In genomic region chr11:76329084-76329648, GRCh38 we compare ENCODE assay signal across 15 cellular contexts. TPM values are rescaled to one million over a fixed set of nuclear protein-coding genes. Genes with fewer than 3 reads are reported as not detected.
A peak's percentile ranks its signal among the peaks of the same experiment; 100 is the strongest.
DNase-seq lines count a peak whose midpoint lies in the region; ATAC-seq and TF ChIP-seq lines count a peak whose summit lies in the region.
"Had no signal": no experiment of that assay in that cellular context is flagged by ENCODE, and none has a peak within 500 bp of the region (broad histone marks: within the 10 kb centered on the region; RNA-seq: fewer than 3 reads in every experiment).

No MANE protein-coding gene starts in this region.

- H3K79me2 ChIP-seq in mammary epithelial cell (ENCODE audit: insufficient read depth, low read length): no peaks in the 10 kb centered on the region

- intact Hi-C loops in Panc1 (cut with micrococcal nuclease; ENCODE audit: unreplicated experiment): no loop called here
- intact Hi-C loops in mammary epithelial cell (cut with micrococcal nuclease): no loop called here

- no peaks in the 10 kb centered on the region for H3K36me3 ChIP-seq in Panc1 (ENCODE audit: control insufficient read depth, insufficient read depth, low read length)
- no peaks in the 10 kb centered on the region for H3K36me3 ChIP-seq in mesodermal cell (ENCODE audit: control insufficient read depth, insufficient read depth, low read length)
- no peaks in the 10 kb centered on the region for H3K36me3 ChIP-seq in mammary epithelial cell (ENCODE audit: insufficient read depth, low read length)
- H3K36me3 ChIP-seq: breast epithelium, HAP-1 had no signal

- no peaks in the 10 kb centered on the region for H3K27me3 ChIP-seq in Panc1 (ENCODE audit: control insufficient read depth, insufficient read depth, low read length)
- H3K27me3 ChIP-seq in mammary epithelial cell (ENCODE audit: insufficient read depth, low read length): peaks cover 3% of the 10 kb centered on the region
- H3K27me3 ChIP-seq: breast epithelium had no signal

- peak; percentile 30 for DNase-seq in A172 (ENCODE audit: low spot score)
- no peak for DNase-seq in Panc1 (ENCODE audit: low read depth, low spot score)
- DNase-seq in fibroblast of villous mesenchyme (ENCODE audit: low read depth): peak; percentile 81
- DNase-seq in T-helper 9 cell: no peak
- no peak for DNase-seq in COR-L47 (lab: John Stamatoyannopoulos, UW)
- DNase-seq in mammary epithelial cell: no peak
- DNase-seq: activated CD8-positive, alpha-beta T cell treated with anti-CD3 and anti-CD28 coated beads, Interleukin-2, amount 10 ng/mL, durations not matched to agents 7 days and 5 days; Calu3; NCI-H2081 treated with DMSO at 0.1 percent for 48 hours; substantia nigra had no signal

- in situ Hi-C loops in Panc1 (cut with HindIII; ENCODE audit: low pct_unique_long_range_greater_than_20kb, low sequenced_read_pairs) (no loop called here), mammary epithelial cell (cut with MboI; ENCODE audit: low sequenced_read_pairs in 2 of 2) (loop anchor here in 1 of 2 donors (25.0 kb wide), 1 partner anchor 417 kb away; no protein-coding TSS in a partner anchor)

- dilution Hi-C loops in mammary epithelial cell (cut with HindIII; ENCODE audit: low sequenced_read_pairs): loop anchor here (5.0 kb wide), 1 partner anchor 57 kb away; no protein-coding TSS in a partner anchor

- no peak overlapping the region for H2AFZ ChIP-seq in mammary epithelial cell (ENCODE audit: low read depth, low read length)

- H3K9me3 ChIP-seq in Panc1 (ENCODE audit: control insufficient read depth, insufficient read depth, low read depth, low read length) (no peaks in the 10 kb centered on the region), mesodermal cell (ENCODE audit: control insufficient read depth, low read length) (peaks cover 2% of the 10 kb centered on the region), mammary epithelial cell (replicated peaks; ENCODE audit: insufficient read depth, low read length) (no peaks in the 10 kb centered on the region)
- H3K9me3 ChIP-seq: breast epithelium had no signal

- H3K9ac ChIP-seq in mammary epithelial cell (ENCODE audit: insufficient read depth, low read length): no peak overlapping the region

- no peak overlapping the region for H3K27ac ChIP-seq in Panc1 (ENCODE audit: low read length)
- H3K27ac ChIP-seq in mesodermal cell (ENCODE audit: low read depth, low read length, severe bottlenecking): peak overlapping the region; percentile 11
- no peak overlapping the region for H3K27ac ChIP-seq in mammary epithelial cell (ENCODE audit: insufficient read depth, low read depth, low read length)
- H3K27ac ChIP-seq: breast epithelium, HL-60 had no signal

- 0 out of 2 replicates have a peak, but pooled peaks have one; percentile 28 for ATAC-seq in Panc1
- ATAC-seq in HG03280 (IDR thresholded peaks at IDR 0.05; ENCODE audit: unreplicated experiment): no peak
- ATAC-seq: activated CD8-positive, alpha-beta T cell treated with anti-CD3 and anti-CD28 coated beads, Interleukin-2, amount 10 ng/mL, durations not matched to agents 7 days and 5 days had no signal

- TF ChIP-seq CTCF in Panc1 (IDR thresholded peaks at IDR 0.05) (no peak), fibroblast of villous mesenchyme (IDR thresholded peaks at IDR 0.05; ENCODE audit: insufficient read depth, low read depth, low read length) (no peak), mammary epithelial cell (conservative IDR thresholded peaks at IDR 0.05 in 1 of 2, IDR thresholded peaks at IDR 0.05 in 1 of 2; ENCODE audit: extremely low read depth in 1 of 2, insufficient read depth in 1 of 2, low read depth in 1 of 2, low read length in 2 of 2) (no peak)

- no peaks in the 10 kb centered on the region for H3K4me1 ChIP-seq in Panc1 (ENCODE audit: control insufficient read depth, insufficient read depth, low read length)
- H3K4me1 ChIP-seq in mesodermal cell (ENCODE audit: control insufficient read depth, insufficient read depth, low read length, poor library complexity, severe bottlenecking): peaks cover 28% of the 10 kb centered on the region
- no peaks in the 10 kb centered on the region for H3K4me1 ChIP-seq in mammary epithelial cell (ENCODE audit: insufficient read depth, low read length)
- H3K4me1 ChIP-seq: breast epithelium had no signal

- no peak overlapping the region for H3K4me2 ChIP-seq in mammary epithelial cell (ENCODE audit: insufficient read depth, low read depth, low read length)

- H3K4me3 ChIP-seq in Panc1 (ENCODE audit: low read depth in 2 of 2, low read length in 2 of 2): no peak overlapping the region
- no peak overlapping the region for H3K4me3 ChIP-seq in fibroblast of villous mesenchyme (ENCODE audit: low read depth, low read length)
- H3K4me3 ChIP-seq in mesodermal cell (ENCODE audit: extremely low read depth, insufficient read depth, low read length, poor library complexity, severe bottlenecking): no peak overlapping the region
- H3K4me3 ChIP-seq in mammary epithelial cell (replicated peaks in 1 of 3; ENCODE audit: insufficient read depth in 1 of 3, low read depth in 2 of 3, low read length in 3 of 3): no peak overlapping the region
- H3K4me3 ChIP-seq: breast epithelium, HAP-1 had no signal

- POLR2A ChIA-PET in Panc1 (lab: Charles Lee): no interaction called here

- BruUV-seq in Panc1 (replicated peaks; lab: Mats Ljungman, UMichigan) (no TSS peak), mammary epithelial cell (replicated peaks; lab: Mats Ljungman, UMichigan) (no TSS peak)

- peaks cover 2% of the 10 kb centered on the region for H4K20me1 ChIP-seq in mammary epithelial cell (ENCODE audit: insufficient read depth, low read length)

- WGBS in mesodermal cell (ENCODE audit: insufficient coverage in 2 of 2), 2 experiments: 17 to 57% methylated on average over 6 of the region's 8 CpGs
- 73% methylated on average over 7 of the region's 8 CpGs for WGBS in mammary epithelial cell (ENCODE audit: low coverage, missing lambda C conversion rate)

- CTCF ChIA-PET in Panc1 (lab: Charles Lee): no interaction called here
- CTCF ChIA-PET in mammary epithelial cell (lab: Charles Lee; ENCODE audit: low non-redundant PET): no interaction called here

RNA-seq across cellular contexts. Expression of gene THAP12, which starts 51.8 kb away (rescaled TPM):
- 61.8 and 94.8 TPM in 2 replicates for total RNA-seq in A172 (2014; rRNA removed; shearing (Covaris generic))
- total RNA-seq in Panc1 (2021; ENCODE audit: unreplicated experiment) (57.3 TPM), fibroblast of villous mesenchyme (44.5 and 47.1 TPM in 2 replicates), mammary epithelial cell (10 to 100 TPM; 36.0 to 37.7 TPM)
- 20.7 TPM for polyA plus RNA-seq in Panc1 (2012; ENCODE audit: insufficient read length)
- polyA plus RNA-seq in mesodermal cell (2013, experiment 1 of 2): 42.1 TPM
- 50.6 TPM for polyA plus RNA-seq in mesodermal cell (2013, experiment 2 of 2)
- 21.0 TPM for polyA plus RNA-seq in mammary epithelial cell
- 19.9 TPM for polyA minus RNA-seq in mammary epithelial cell

RNA-seq across cellular contexts. Expression of gene GVQW3, which starts 52.0 kb away (rescaled TPM):
- total RNA-seq in A172 (2014; rRNA removed; shearing (Covaris generic)): 1.1 and 2.1 TPM in 2 replicates
- total RNA-seq in Panc1 (2021; ENCODE audit: unreplicated experiment): 3.2 TPM
- 1.1 TPM for polyA plus RNA-seq in Panc1 (2012; ENCODE audit: insufficient read length)
- 1.7 and 4.2 TPM in 2 replicates for total RNA-seq in fibroblast of villous mesenchyme
- 3.2 TPM for polyA plus RNA-seq in mesodermal cell (2013, experiment 1 of 2)
- polyA plus RNA-seq in mesodermal cell (2013, experiment 2 of 2): 3.5 TPM
- total RNA-seq in mammary epithelial cell: 1 to 10 TPM in 1 of 2 donors, under 1 TPM in 1; 0.75 to 1.3 TPM
- 0.49 TPM for polyA plus RNA-seq in mammary epithelial cell
- not detected for polyA minus RNA-seq in mammary epithelial cell

Comparison
In these comparisons a context has a peak if more than half of its experiments do, and no peak if none do; other contexts are left out.
1. DNase-seq: peak in A172 (single experiment) and fibroblast of villous mesenchyme (single experiment); none in Panc1 (single experiment), T-helper 9 cell (single experiment), COR-L47 (single experiment) and mammary epithelial cell (single experiment).